Comparison of ENCODE assay signal across 8 cellular contexts in the genomic region with DNA sequence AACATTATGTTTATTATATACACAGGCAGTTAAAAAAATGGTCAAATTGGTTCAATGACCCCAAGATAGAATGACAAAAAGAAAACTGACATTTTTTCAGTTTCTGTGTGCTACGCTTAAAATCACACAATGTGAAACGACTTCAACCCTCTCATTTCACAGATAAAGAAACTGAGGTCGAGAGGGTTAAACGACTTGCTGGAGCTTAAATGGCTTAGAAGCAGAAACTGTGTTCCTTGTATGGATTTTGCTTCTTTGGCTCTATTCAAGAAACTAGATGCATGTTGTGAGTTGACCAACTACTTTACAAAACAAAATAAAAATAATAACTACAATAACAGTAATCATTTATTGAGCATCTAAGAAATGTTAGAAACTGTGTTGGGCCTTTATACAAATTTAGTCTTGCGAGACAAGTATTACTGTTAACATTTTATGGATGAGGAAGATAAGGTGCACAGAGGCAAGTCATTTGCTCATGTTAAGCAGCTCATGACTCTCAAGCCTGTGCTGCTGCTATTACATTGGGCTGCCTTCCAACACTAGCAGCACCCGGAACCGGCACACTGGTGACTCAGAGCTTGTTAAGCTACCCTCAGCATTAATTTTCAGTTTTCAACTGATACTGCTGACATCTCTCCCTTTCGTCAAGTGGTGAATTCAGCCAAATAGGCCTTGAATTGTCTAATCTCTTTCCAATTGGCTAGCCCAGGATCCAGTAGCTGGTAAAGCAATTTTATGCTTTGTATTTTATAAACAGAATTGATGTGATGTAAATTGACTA.
A peak's percentile ranks its signal among the peaks of the same experiment; 100 is the strongest.
DNase-seq lines count a peak whose midpoint lies in the region; ATAC-seq and TF ChIP-seq lines count a peak whose summit lies in the region.

No MANE protein-coding gene starts in this region.

- H3K27ac Mint-ChIP-seq in activated naive CD8-positive, alpha-beta T cell treated with anti-CD3 and anti-CD28 coated beads for 36 hours = no peak overlapping the region

- TF ChIP-seq CTCF in cardiac fibroblast (IDR thresholded peaks at IDR 0.05; ENCODE audit: low read depth, low read length) (no peak), mucosa of descending colon (IDR thresholded peaks at IDR 0.05) (no peak)

- DNase-seq in COLO829 (ENCODE audit: low spot score) = peak; percentile 78
- peak; percentile 55 for DNase-seq in NCI-H1694 (lab: John Stamatoyannopoulos, UW)
- peak; percentile 87 to 94 for DNase-seq in cardiac fibroblast (ENCODE audit: low read depth in 2 of 2)
- DNase-seq in mucosa of descending colon = peak; percentile 57 to 72 (median 64)
- no peak for DNase-seq in DMS114 treated with DMSO at 0.1 percent for 48 hours (lab: John Stamatoyannopoulos, UW; ENCODE audit: unreplicated experiment)
- no peak for DNase-seq in activated naive CD8-positive, alpha-beta T cell treated with anti-CD3 and anti-CD28 coated beads for 36 hours
- no peak for DNase-seq in T-helper 9 cell

- intact Hi-C loops in mucosa of descending colon (cut with DNase I, micrococcal nuclease) = no loop called here

- no peak overlapping the region for H3K4me3 Mint-ChIP-seq in activated naive CD8-positive, alpha-beta T cell treated with anti-CD3 and anti-CD28 coated beads for 36 hours

- H3K27me3 Mint-ChIP-seq in activated naive CD8-positive, alpha-beta T cell treated with anti-CD3 and anti-CD28 coated beads for 36 hours = no peaks in the 10 kb centered on the region

- H3K4me1 ChIP-seq in mucosa of descending colon (ENCODE audit: low read depth) = no peaks in the 10 kb centered on the region

- H3K4me3 ChIP-seq in cardiac fibroblast (replicated peaks in 1 of 2; ENCODE audit: low read depth in 2 of 2, low read length in 2 of 2) (no peak overlapping the region), mucosa of descending colon (no peak overlapping the region)

- no peaks in the 10 kb centered on the region for H3K9me3 Mint-ChIP-seq in activated naive CD8-positive, alpha-beta T cell treated with anti-CD3 and anti-CD28 coated beads for 36 hours

- ATAC-seq in mucosa of descending colon (peak; percentile 100), HG03139 (IDR thresholded peaks at IDR 0.05; ENCODE audit: unreplicated experiment) (no peak)

- H3K4me1 Mint-ChIP-seq in activated naive CD8-positive, alpha-beta T cell treated with anti-CD3 and anti-CD28 coated beads for 36 hours = no peaks in the 10 kb centered on the region

- no peaks in the 10 kb centered on the region for H3K9me3 ChIP-seq in mucosa of descending colon

- H3K36me3 ChIP-seq in mucosa of descending colon (ENCODE audit: low read depth) = no peaks in the 10 kb centered on the region

- H3K36me3 Mint-ChIP-seq in activated naive CD8-positive, alpha-beta T cell treated with anti-CD3 and anti-CD28 coated beads for 36 hours = no peaks in the 10 kb centered on the region

Comparison
In these comparisons a context has a peak if more than half of its experiments do, and no peak if none do; other contexts are left out.
1. DNase-seq: peak in COLO829 (single experiment), NCI-H1694 (single experiment), cardiac fibroblast (2 of 2) and mucosa of descending colon (3 of 3); none in DMS114 treated with DMSO at 0.1 percent for 48 hours (single experiment), activated naive CD8-positive, alpha-beta T cell treated with anti-CD3 and anti-CD28 coated beads for 36 hours (single experiment) and T-helper 9 cell (single experiment).